9 cellular contexts compared by ENCODE assay signal in the genomic region with DNA sequence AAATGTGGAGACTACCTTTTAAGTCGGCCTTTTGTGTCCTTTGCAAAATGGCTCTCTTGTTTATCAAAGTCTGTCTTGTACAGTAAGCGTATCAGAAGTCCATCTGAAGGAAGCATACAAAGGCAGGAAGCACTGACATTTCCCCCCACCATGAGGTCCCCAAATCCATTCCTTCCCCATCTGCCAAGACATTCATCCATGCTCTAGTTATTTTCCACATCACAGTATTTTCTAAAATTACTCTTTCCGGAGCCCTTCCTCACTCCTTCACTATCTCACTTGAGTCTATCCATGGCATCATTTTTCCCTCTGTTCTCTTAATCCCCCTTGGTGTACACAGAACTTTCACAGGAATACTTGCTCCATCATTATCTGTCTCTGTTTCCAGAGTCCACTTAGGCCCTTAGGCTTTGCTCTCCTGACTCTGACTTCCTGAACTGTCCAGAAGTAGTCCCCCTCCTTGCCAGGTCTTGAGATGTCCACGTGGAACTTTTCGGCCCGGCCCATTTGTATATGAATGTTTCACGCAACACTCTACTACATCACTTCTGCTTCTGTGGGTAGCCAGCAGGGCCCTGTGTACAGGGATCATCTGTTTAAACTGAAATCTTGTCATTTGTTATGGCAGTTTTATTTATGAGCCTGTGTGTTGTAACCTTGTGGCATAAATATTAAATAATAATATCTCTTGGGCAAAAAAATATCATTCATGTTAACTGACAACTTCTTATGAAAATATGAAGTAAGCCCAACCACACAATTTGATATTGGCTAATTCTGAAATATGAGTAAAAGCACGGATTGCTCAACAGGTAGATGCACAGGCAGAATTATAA. TPM values are rescaled to one million over a fixed set of nuclear protein-coding genes. Genes with fewer than 3 reads are reported as not detected.
A peak's percentile ranks its signal among the peaks of the same experiment; 100 is the strongest.
DNase-seq lines count a peak whose midpoint lies in the region; ATAC-seq and TF ChIP-seq lines count a peak whose summit lies in the region.
"Had no signal": no experiment of that assay in that cellular context is flagged by ENCODE, and none has a peak within 500 bp of the region (broad histone marks: within the 10 kb centered on the region; RNA-seq: fewer than 3 reads in every experiment).

No MANE protein-coding gene starts in this region.

- H3K4me3 ChIP-seq in CD8-positive, alpha-beta memory T cell (ENCODE audit: low read length): peak overlapping the region; percentile 35
- H3K4me3 ChIP-seq in coronary artery: no peak overlapping the region

- peaks cover 48% of the 10 kb centered on the region for H3K4me1 ChIP-seq in CD8-positive, alpha-beta memory T cell (ENCODE audit: insufficient read depth, low read length)

- peaks cover 0 to 6% (median 0%) of the 10 kb centered on the region in 3 donors for H3K36me3 Mint-ChIP-seq in CD8-positive, alpha-beta memory T cell
- peaks cover 18% of the 10 kb centered on the region for H3K36me3 Mint-ChIP-seq in activated CD8-positive, alpha-beta T cell treated with anti-CD3 and anti-CD28 coated beads for 36 hours (ENCODE audit: low read depth)

- no peak for TF ChIP-seq CTCF in activated CD8-positive, alpha-beta T cell treated with anti-CD3 and anti-CD28 coated beads for 36 hours (IDR thresholded peaks at IDR 0.05)
- TF ChIP-seq CTCF in coronary artery (IDR thresholded peaks at IDR 0.05): no peak

- no peaks in the 10 kb centered on the region for H3K9me3 ChIP-seq in CD8-positive, alpha-beta memory T cell (ENCODE audit: low read length)

- CTCF ChIA-PET in CD8-positive, alpha-beta memory T cell (lab: Charles Lee): interaction anchor here (0.9 to 1.4 kb wide), 2 partner anchors 9 to 13 kb away, joined by 3 to 5 read pairs; no protein-coding TSS in a partner anchor
- CTCF ChIA-PET in activated CD8-positive, alpha-beta T cell treated with anti-CD3 and anti-CD28 coated beads for 36 hours (lab: Charles Lee): interaction anchor here (0.7 to 1.3 kb wide), 3 partner anchors 22 to 549 kb away, joined by 3 to 4 read pairs (median 3); a partner anchor contains a TSS

- no peaks in the 10 kb centered on the region for H3K9me3 Mint-ChIP-seq in CD8-positive, alpha-beta memory T cell
- H3K9me3 Mint-ChIP-seq in activated CD8-positive, alpha-beta T cell treated with anti-CD3 and anti-CD28 coated beads for 36 hours: no peaks in the 10 kb centered on the region

- H3K27ac ChIP-seq in CD8-positive, alpha-beta memory T cell (ENCODE audit: low read depth, low read length): peak overlapping the region; percentile 80
- no peak overlapping the region for H3K27ac ChIP-seq in coronary artery

- H3K27me3 Mint-ChIP-seq in CD8-positive, alpha-beta memory T cell: no peaks in the 10 kb centered on the region
- H3K27me3 Mint-ChIP-seq in activated CD8-positive, alpha-beta T cell treated with anti-CD3 and anti-CD28 coated beads for 36 hours: no peaks in the 10 kb centered on the region

- peaks cover 60 to 61% (median 61%) of the 10 kb centered on the region in 3 donors for H3K4me1 Mint-ChIP-seq in CD8-positive, alpha-beta memory T cell
- peaks cover 55% of the 10 kb centered on the region for H3K4me1 Mint-ChIP-seq in activated CD8-positive, alpha-beta T cell treated with anti-CD3 and anti-CD28 coated beads for 36 hours (ENCODE audit: low read depth)

- POLR2A ChIA-PET in CD8-positive, alpha-beta memory T cell (lab: Charles Lee): interaction anchor here (0.7 to 2.5 kb wide), 4 partner anchors 18 to 579 kb away, joined by 3 to 22 read pairs (median 10); a partner anchor contains a TSS
- POLR2A ChIA-PET in activated CD8-positive, alpha-beta T cell treated with anti-CD3 and anti-CD28 coated beads for 36 hours (lab: Charles Lee): interaction anchor here (0.6 to 1.6 kb wide), 3 partner anchors 53 to 151 kb away, joined by 3 to 7 read pairs (median 5); a partner anchor contains a TSS

- ATAC-seq in HG03159 (IDR thresholded peaks at IDR 0.05; ENCODE audit: unreplicated experiment): peak; percentile 49
- ATAC-seq in activated CD8-positive, alpha-beta T cell treated with anti-CD3 and anti-CD28 coated beads for 36 hours: no peak
- no peak for ATAC-seq in GM21526 (IDR thresholded peaks at IDR 0.05; ENCODE audit: low FRiP score, unreplicated experiment)
- no peak for ATAC-seq in HG02759 (IDR thresholded peaks at IDR 0.05; ENCODE audit: unreplicated experiment)
- ATAC-seq: left colon had no signal

- intact Hi-C loops in activated CD8-positive, alpha-beta T cell treated with anti-CD3 and anti-CD28 coated beads for 36 hours (cut with micrococcal nuclease): loop anchor here (5.0 kb wide), 1 partner anchor 51 kb away; a partner anchor contains a TSS

- peak overlapping the region; percentile 94 to 100 (median 99) for H3K4me3 Mint-ChIP-seq in CD8-positive, alpha-beta memory T cell
- peak overlapping the region; percentile 99 for H3K4me3 Mint-ChIP-seq in activated CD8-positive, alpha-beta T cell treated with anti-CD3 and anti-CD28 coated beads for 36 hours

- DNase-seq in CD8-positive, alpha-beta memory T cell: no peak
- peak; percentile 25 for DNase-seq in activated CD8-positive, alpha-beta T cell treated with anti-CD3 and anti-CD28 coated beads for 36 hours
- peak; percentile 24 for DNase-seq in medulla oblongata (ENCODE audit: extremely low spot score)
- no peak for DNase-seq in activated effector memory CD4-positive, alpha-beta T cell treated with anti-CD3 and anti-CD28 coated beads, Interleukin-2, amount 50 U/mL, for 16 hours
- no peak for DNase-seq in coronary artery (ENCODE audit: low spot score)

- H3K36me3 ChIP-seq in CD8-positive, alpha-beta memory T cell (ENCODE audit: insufficient read depth, low read length): no peaks in the 10 kb centered on the region

- peak overlapping the region; percentile 83 to 99 (median 96) for H3K27ac Mint-ChIP-seq in CD8-positive, alpha-beta memory T cell
- peak overlapping the region; percentile 98 for H3K27ac Mint-ChIP-seq in activated CD8-positive, alpha-beta T cell treated with anti-CD3 and anti-CD28 coated beads for 36 hours

- no peaks in the 10 kb centered on the region for H3K27me3 ChIP-seq in CD8-positive, alpha-beta memory T cell (ENCODE audit: insufficient read depth, low read length, poor library complexity, severe bottlenecking)

RNA-seq across cellular contexts. Expression of a gene that starts 2.0 kb away (rescaled TPM):
- 10 to 100 TPM; 36.4 to 46.2 TPM for total RNA-seq in CD8-positive, alpha-beta memory T cell
- 63.7 TPM for polyA plus RNA-seq in CD8-positive, alpha-beta memory T cell
- 10 to 100 TPM; 34.8 to 36.9 TPM for total RNA-seq in activated CD8-positive, alpha-beta T cell treated with anti-CD3 and anti-CD28 coated beads for 36 hours

RNA-seq across cellular contexts. Expression of a gene that starts 53.2 kb away (rescaled TPM):
- 10 to 100 TPM; 25.1 to 28.5 TPM for total RNA-seq in CD8-positive, alpha-beta memory T cell
- 47.3 TPM for polyA plus RNA-seq in CD8-positive, alpha-beta memory T cell
- 10 to 100 TPM; 21.3 to 26.9 TPM for total RNA-seq in activated CD8-positive, alpha-beta T cell treated with anti-CD3 and anti-CD28 coated beads for 36 hours

Comparison
In these comparisons a context has a peak if more than half of its experiments do, and no peak if none do; other contexts are left out.
1. DNase-seq: peak in activated CD8-positive, alpha-beta T cell treated with anti-CD3 and anti-CD28 coated beads for 36 hours (single experiment) and medulla oblongata (single experiment); none in CD8-positive, alpha-beta memory T cell (0 of 5), activated effector memory CD4-positive, alpha-beta T cell treated with anti-CD3 and anti-CD28 coated beads, Interleukin-2, amount 50 U/mL, for 16 hours (single experiment) and coronary artery (single experiment).